Comparison of ENCODE assay signal across 15 cellular contexts in genomic region chr6:165584541-165584940, GRCh38.
DNase-seq lines count a peak whose midpoint lies in the region; ATAC-seq and TF ChIP-seq lines count a peak whose summit lies in the region.
"Had no signal": no experiment of that assay in that cellular context is flagged by ENCODE, and none has a peak within 500 bp of the region (broad histone marks: within the 10 kb centered on the region; RNA-seq: fewer than 3 reads in every experiment).

No MANE protein-coding gene starts in this region.

- intact Hi-C loops in Caco-2 (cut with micrococcal nuclease; ENCODE audit: unreplicated experiment) = no loop called here

- H3K27ac Mint-ChIP-seq in Caco-2 (ENCODE audit: unreplicated experiment) = peak overlapping the region; percentile 49
- H3K27ac Mint-ChIP-seq: CD4-positive, alpha-beta T cell had no signal

- TF ChIP-seq CTCF in Caco-2 (IDR thresholded peaks at IDR 0.05; ENCODE audit: insufficient read depth in 1 of 2, low read depth in 1 of 2, low read length in 1 of 2, severe bottlenecking in 1 of 2, unreplicated experiment in 1 of 2) (no peak), brain microvascular endothelial cell (IDR thresholded peaks at IDR 0.05; ENCODE audit: low read depth, low read length, missing control alignments) (no peak), osteoblast (IDR thresholded peaks at IDR 0.05; ENCODE audit: extremely low read depth, low read depth, low read length) (no peak), RWPE1 (conservative IDR thresholded peaks at IDR 0.05; ENCODE audit: low read depth) (no peak)

- in situ Hi-C loops in brain microvascular endothelial cell (cut with HindIII; ENCODE audit: low pct_ligation_motif_present, low sequenced_read_pairs) = no loop called here

- H3K27me3 ChIP-seq in Caco-2 (replicated peaks; ENCODE audit: control insufficient read depth, insufficient read depth, low read length) (no peaks in the 10 kb centered on the region), brain microvascular endothelial cell (replicated peaks) (no peaks in the 10 kb centered on the region), osteoblast (ENCODE audit: insufficient read depth, low read length) (no peaks in the 10 kb centered on the region)
- H3K27me3 ChIP-seq: BE2C had no signal

- POLR2A ChIA-PET in Caco-2 (lab: Charles Lee) (no interaction called here), RWPE1 (lab: Yijun Ruan, JAX; ENCODE audit: low non-redundant PET) (no interaction called here)

- no peaks in the 10 kb centered on the region for H4K20me1 ChIP-seq in osteoblast (ENCODE audit: insufficient read depth, low read length)

- H3K9me3 Mint-ChIP-seq in Caco-2 (ENCODE audit: unreplicated experiment) = peaks cover 11% of the 10 kb centered on the region
- H3K9me3 Mint-ChIP-seq: CD4-positive, alpha-beta T cell had no signal

- no peaks in the 10 kb centered on the region for H3K79me2 ChIP-seq in osteoblast (ENCODE audit: insufficient read depth, low read length)

- DNase-seq in Caco-2 (no peak), brain microvascular endothelial cell (no peak), osteoblast (ENCODE audit: insufficient read length, low spot score, missing footprints) (no peak), RWPE1 (ENCODE audit: low spot score) (no peak), globus pallidus (ENCODE audit: low spot score) (no peak)
- DNase-seq: ACHN; BE2C; C1 segment of cervical spinal cord; CD4-positive, alpha-beta T cell; DMS79 treated with DMSO at 0.1 percent for 48 hours; GM23248 had no signal

- no peak overlapping the region for H3K4me2 ChIP-seq in osteoblast (ENCODE audit: insufficient read depth, low read length)

- H3K9me3 ChIP-seq in Caco-2 = no peaks in the 10 kb centered on the region
- H3K9me3 ChIP-seq in osteoblast (ENCODE audit: low read depth, low read length) = no peaks in the 10 kb centered on the region
- H3K9me3 ChIP-seq: BE2C, HAP-1 had no signal

- no TSS peak for BruUV-seq in Caco-2 (replicated peaks; lab: Mats Ljungman, UMichigan)

- H2AFZ ChIP-seq in osteoblast (ENCODE audit: low read length) = no peak overlapping the region
- H2AFZ ChIP-seq: GM23248 had no signal

- H3K36me3 ChIP-seq in Caco-2 (ENCODE audit: control insufficient read depth, insufficient read depth, low read length) = no peaks in the 10 kb centered on the region
- no peaks in the 10 kb centered on the region for H3K36me3 ChIP-seq in brain microvascular endothelial cell (replicated peaks)
- peaks cover 3% of the 10 kb centered on the region for H3K36me3 ChIP-seq in osteoblast (ENCODE audit: insufficient read depth, low read length)
- H3K36me3 ChIP-seq: BE2C, HAP-1 had no signal

- no peaks in the 10 kb centered on the region for H3K4me1 Mint-ChIP-seq in Caco-2 (ENCODE audit: low read depth, unreplicated experiment)

- H3K4me3 ChIP-seq in Caco-2 (ENCODE audit: low read depth, low read length) = no peak overlapping the region
- H3K4me3 ChIP-seq in brain microvascular endothelial cell (ENCODE audit: low read depth, low read length) = no peak overlapping the region
- no peak overlapping the region for H3K4me3 ChIP-seq in osteoblast (ENCODE audit: insufficient read depth, low read length)
- H3K4me3 ChIP-seq: GM12878, GM23248, HAP-1, K562 had no signal

- no peak for ATAC-seq in GM19463 (IDR thresholded peaks at IDR 0.05; ENCODE audit: unreplicated experiment)
- ATAC-seq: GM12878, K562 had no signal

- H3K27me3 Mint-ChIP-seq in Caco-2 (ENCODE audit: insufficient read depth, unreplicated experiment) = no peaks in the 10 kb centered on the region
- H3K27me3 Mint-ChIP-seq: CD4-positive, alpha-beta T cell had no signal

- no peaks in the 10 kb centered on the region for H3K36me3 Mint-ChIP-seq in Caco-2 (ENCODE audit: insufficient read depth, unreplicated experiment)

- H3K27ac ChIP-seq in brain microvascular endothelial cell (peak overlapping the region; percentile 91), osteoblast (ENCODE audit: low read depth, low read length) (peak overlapping the region; percentile 12), RWPE1 (no peak overlapping the region)
- H3K27ac ChIP-seq: GM23248 had no signal

- CTCF ChIA-PET in Caco-2 (lab: Charles Lee) = no interaction called here
- CTCF ChIA-PET in RWPE1 (lab: Yijun Ruan, JAX) = no interaction called here

- H3K4me1 ChIP-seq in Caco-2 = no peaks in the 10 kb centered on the region
- no peaks in the 10 kb centered on the region for H3K4me1 ChIP-seq in osteoblast (ENCODE audit: insufficient read depth, low read length)
- H3K4me1 ChIP-seq: BE2C, HAP-1 had no signal

- no peak overlapping the region for H3K4me3 Mint-ChIP-seq in Caco-2 (ENCODE audit: unreplicated experiment)
- H3K4me3 Mint-ChIP-seq: CD4-positive, alpha-beta T cell had no signal
